In the genomic region with DNA sequence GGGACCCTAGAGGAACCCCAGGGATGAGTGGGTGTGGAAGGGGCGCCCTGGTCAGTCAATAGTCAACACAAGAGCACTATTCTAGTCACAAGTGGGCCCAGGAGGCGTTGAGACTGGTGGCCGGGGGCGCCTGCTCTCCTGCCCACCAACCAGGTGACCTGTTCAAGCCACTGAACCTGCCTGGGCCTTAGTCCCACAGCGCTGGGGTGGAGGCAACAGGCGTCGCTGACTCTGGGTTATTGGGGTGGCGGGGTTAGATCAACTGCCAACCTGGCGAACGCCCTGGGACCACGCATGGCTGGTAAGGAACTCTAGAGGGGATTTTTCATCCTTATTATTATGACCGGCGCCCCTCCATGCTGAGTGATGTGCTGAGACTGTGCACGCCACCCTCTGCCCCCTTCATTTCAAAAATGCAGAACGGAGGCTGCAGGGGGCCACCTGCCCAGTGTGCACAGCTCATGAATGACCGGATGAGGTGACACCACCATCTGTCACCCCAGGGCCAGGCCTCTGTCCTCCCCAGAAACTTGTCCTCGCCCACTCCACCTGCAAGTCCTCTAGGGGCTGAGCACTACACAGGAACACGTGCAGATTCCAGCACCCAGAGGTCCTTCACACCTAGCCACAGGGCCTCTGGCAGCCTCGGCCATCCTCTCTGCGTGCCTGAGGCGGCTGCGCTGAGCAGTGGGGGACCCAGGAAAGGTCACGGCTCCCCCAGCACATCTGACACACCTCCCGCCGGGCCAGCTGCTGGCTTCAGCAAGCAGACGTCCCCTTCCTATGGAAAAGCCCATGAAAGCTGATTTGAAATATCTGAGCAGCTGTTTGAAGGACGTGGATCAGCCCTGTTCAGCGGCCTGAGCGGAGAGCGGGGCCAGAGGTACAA, we compare ENCODE assay signal across 25 cellular contexts. TPM values are rescaled to one million over a fixed set of nuclear protein-coding genes. Genes with fewer than 3 reads are reported as not detected.
"Had no signal": no experiment of that assay in that cellular context is flagged by ENCODE, and none has a peak within 500 bp of the region (broad histone marks: within the 10 kb centered on the region; RNA-seq: fewer than 3 reads in every experiment).

No MANE protein-coding gene starts in this region.

- H3K79me2 ChIP-seq: hepatocyte had no signal

- H3K27ac ChIP-seq: breast epithelium, hepatocyte, right atrium auricular region, suprapubic skin, transverse colon had no signal

- H3K36me3 ChIP-seq: breast epithelium, right atrium auricular region, suprapubic skin, transverse colon had no signal

- H3K4me1 ChIP-seq: breast epithelium, right atrium auricular region, suprapubic skin, transverse colon had no signal

- DNase-seq: activated CD4-positive, alpha-beta T cell treated with anti-CD3 and anti-CD28 coated beads, Interleukin-2, amount 50 U/mL, for 1 hour; activated CD8-positive, alpha-beta memory T cell treated with anti-CD3 and anti-CD28 coated beads for 24 hours; activated CD8-positive, alpha-beta memory T cell treated with anti-CD3 and anti-CD28 coated beads, Interleukin-2, amount 50 U/mL, for 48 hours; activated effector memory CD4-positive, alpha-beta T cell treated with Interleukin-2 at 50 U/mL for 16 hours; activated naive CD4-positive, alpha-beta T cell treated with anti-CD3 and anti-CD28 coated beads, Interleukin-2, amount 10 ng/mL, durations not matched to agents 7 days and 5 days; activated T-cell treated with anti-CD3 and anti-CD28 coated beads, Interleukin-2, amount 50 U/mL, for 48 hours; cerebellar nuclear complex; left colon; nephron progenitor cell; occipital lobe; small intestine; stimulated activated CD4-positive, alpha-beta T cell treated with anti-CD3 and anti-CD28 coated beads, Interleukin-4, amount 100 ng/mL, for 1 hour; stimulated activated naive CD8-positive, alpha-beta T cell treated with anti-CD3 and anti-CD28 coated beads, Interleukin-15, amount 100 ng/mL, for 72 hours; T-cell; T-helper 9 cell; transverse colon had no signal

- H3K27me3 ChIP-seq: breast epithelium, hepatocyte, right atrium auricular region, suprapubic skin had no signal

- ATAC-seq: activated CD4-positive, CD25-positive, alpha-beta regulatory T cell treated with anti-CD3 and anti-CD28 coated beads, Interleukin-2, amount 50 U/mL, for 24 hours; left colon; stimulated activated naive CD8-positive, alpha-beta T cell treated with anti-CD3 and anti-CD28 coated beads, Interleukin-15, amount 100 ng/mL, for 72 hours; T-cell had no signal

- H3K4me2 ChIP-seq: hepatocyte had no signal

- FAIRE-seq: astrocyte, small intestine had no signal

- H3K9me3 ChIP-seq: breast epithelium, right atrium auricular region, suprapubic skin, transverse colon had no signal

- H2AFZ ChIP-seq: hepatocyte had no signal

- H3K4me3 ChIP-seq: breast epithelium, hepatocyte, lung, right atrium auricular region, suprapubic skin, transverse colon had no signal

RNA-seq across cellular contexts. Expression of a gene that starts 51.6 kb away (rescaled TPM):
- total RNA-seq: fibroblast of villous mesenchyme, left colon, progenitor cell of endocrine pancreas had no signal
